Comparison of ENCODE assay signal across 33 cellular contexts in genomic region chr19:17517898-17518297, GRCh38. TPM values are rescaled to one million over a fixed set of nuclear protein-coding genes. Genes with fewer than 3 reads are reported as not detected.
"Had no signal": no experiment of that assay in that cellular context is flagged by ENCODE, and none has a peak within 500 bp of the region (broad histone marks: within the 10 kb centered on the region; RNA-seq: fewer than 3 reads in every experiment).

No MANE protein-coding gene starts in this region.

- ATAC-seq: activated CD4-positive, CD25-positive, alpha-beta regulatory T cell treated with anti-CD3 and anti-CD28 coated beads, Interleukin-2, amount 50 U/mL, for 24 hours; gastrocnemius medialis; left colon; sciatic nerve; stimulated activated naive CD8-positive, alpha-beta T cell treated with anti-CD3 and anti-CD28 coated beads, Interleukin-15, Interleukin-2, amounts not matched to agents 100 U/mL and 50 U/mL, for 24 hours had no signal

- H3K9me3 ChIP-seq: gastrocnemius medialis, testis had no signal

- FAIRE-seq: astrocyte, keratinocyte, urothelium cell line had no signal

- DNase-seq: activated CD4-positive, alpha-beta T cell treated with anti-CD3 and anti-CD28 coated beads for 48 hours; activated CD4-positive, alpha-beta T cell treated with anti-CD3 and anti-CD28 coated beads, Interleukin-2, amount 50 U/mL, for 48 hours; activated CD8-positive, alpha-beta memory T cell treated with anti-CD3 and anti-CD28 coated beads for 24 hours; activated effector memory CD4-positive, alpha-beta T cell treated with Interleukin-2 at 50 U/mL for 16 hours; activated naive CD4-positive, alpha-beta T cell treated with anti-CD3 and anti-CD28 coated beads for 36 hours; activated naive CD8-positive, alpha-beta T cell treated with anti-CD3 and anti-CD28 coated beads for 36 hours; amniotic stem cell; brain microvascular endothelial cell; effector CD4-positive, alpha-beta T cell; gastrocnemius medialis; glutamatergic neuron; left colon; mammary epithelial cell; stimulated activated CD4-positive, alpha-beta T cell treated with anti-CD3 and anti-CD28 coated beads, Interleukin-12 subunit alpha, Interleukin-12 subunit beta, amount 100 ng/mL, for 4 hours; stimulated activated CD4-positive, alpha-beta T cell treated with anti-CD3 and anti-CD28 coated beads, Interleukin-4, amount 100 ng/mL, for 1 hour; stimulated activated naive CD8-positive, alpha-beta T cell treated with anti-CD3 and anti-CD28 coated beads, Interleukin-15, Interleukin-2, amounts not matched to agents 100 U/mL and 50 U/mL, for 24 hours; T-helper 1 cell; testis; trophoblast cell had no signal

- H3K4me3 ChIP-seq: gastrocnemius medialis, skin epidermis, testis had no signal

- H3K27ac ChIP-seq: brain microvascular endothelial cell, gastrocnemius medialis, skin epidermis, testis, VCaP had no signal

- H3K27me3 ChIP-seq: brain microvascular endothelial cell, gastrocnemius medialis, testis had no signal

RNA-seq across cellular contexts. Expression of gene NXNL1, which starts 57.2 kb away (rescaled TPM):
- total RNA-seq: activated naive CD4-positive, alpha-beta T cell treated with anti-CD3 and anti-CD28 coated beads for 36 hours; activated naive CD8-positive, alpha-beta T cell treated with anti-CD3 and anti-CD28 coated beads for 36 hours; astrocyte; chondrocyte; gastrocnemius medialis; left colon; liver; mammary epithelial cell; mucosa of gallbladder; osteoblast; progenitor cell of endocrine pancreas; renal cortical epithelial cell; sciatic nerve had no signal
- polyA plus RNA-seq: esophagus, keratinocyte, liver, mammary epithelial cell had no signal
